In the genomic region with DNA sequence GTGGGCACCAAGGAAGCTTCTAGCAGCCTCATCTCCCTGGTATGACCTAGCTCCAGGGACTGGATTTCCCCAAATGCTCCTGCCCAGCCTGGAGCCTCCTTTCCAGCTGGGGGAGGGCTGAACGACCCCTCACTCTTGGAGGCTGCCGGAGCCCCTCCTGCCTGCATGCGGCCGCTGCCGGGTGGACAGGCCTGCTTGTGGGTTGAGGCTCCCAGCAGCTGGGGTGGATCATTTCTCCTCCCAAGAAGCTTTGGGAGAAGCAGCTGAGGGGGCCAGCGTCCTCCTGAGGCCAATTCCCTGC, we compare ENCODE assay signal across 16 cellular contexts.
DNase-seq lines count a peak whose midpoint lies in the region; TF ChIP-seq lines count a peak whose summit lies in the region.
"Had no signal": no experiment of that assay in that cellular context is flagged by ENCODE, and none has a peak within 500 bp of the region (broad histone marks: within the 10 kb centered on the region; RNA-seq: fewer than 3 reads in every experiment).

No MANE protein-coding gene starts in this region.

- TF ChIP-seq CTCF in esophagus muscularis mucosa (IDR thresholded peaks at IDR 0.05), result no peak
- peak in 1 of 3 donors; percentile 2 for TF ChIP-seq CTCF in ovary (IDR thresholded peaks at IDR 0.05)

- TF ChIP-seq POLR2A in esophagus muscularis mucosa (IDR thresholded peaks at IDR 0.05; ENCODE audit: low read depth) (no peak), ovary (IDR thresholded peaks at IDR 0.05) (no peak)

- TF ChIP-seq EP300 in esophagus muscularis mucosa (IDR thresholded peaks at IDR 0.05), result no peak
- no peak for TF ChIP-seq EP300 in ovary (IDR thresholded peaks at IDR 0.05)

- peaks cover 74% of the 10 kb centered on the region for H3K79me2 ChIP-seq in ACC112 (ENCODE audit: control insufficient read depth, insufficient read depth, low read length, unreplicated experiment)

- H3K27ac ChIP-seq in ACC112 (ENCODE audit: low read depth, low read length), result peak overlapping the region; percentile 93
- peak overlapping the region; percentile 58 to 70 (median 68) for H3K27ac ChIP-seq in esophagus muscularis mucosa (replicated peaks in 1 of 4)
- H3K27ac ChIP-seq in ovary, result peak overlapping the region; percentile 41 to 74
- H3K27ac ChIP-seq: BLaER1 treated with 17β-estradiol and CSF1 and Interleukin-3, amounts not matched to agents 10 nM and 100 nM; neutrophil had no signal

- H3K9me3 ChIP-seq in NT2/D1 (ENCODE audit: insufficient read depth, low read length) (peaks cover 5% of the 10 kb centered on the region; the same call in 1 of the 2 replicates), esophagus muscularis mucosa (no peaks in the 10 kb centered on the region), ovary (no peaks in the 10 kb centered on the region)
- H3K9me3 ChIP-seq: ascending aorta; BLaER1 treated with 17β-estradiol and CSF1 and Interleukin-3, amounts not matched to agents 10 nM and 100 nM; neutrophil had no signal

- H3K36me3 ChIP-seq in ACC112 (ENCODE audit: insufficient read depth, low read length), result no peaks in the 10 kb centered on the region; the same call in 1 of the 2 replicates
- no peaks in the 10 kb centered on the region for H3K36me3 ChIP-seq in NT2/D1 (ENCODE audit: insufficient read depth, insufficient read length, low read length)
- H3K36me3 ChIP-seq in esophagus muscularis mucosa, result no peaks in the 10 kb centered on the region
- no peaks in the 10 kb centered on the region for H3K36me3 ChIP-seq in ovary
- H3K36me3 ChIP-seq: ascending aorta, neutrophil had no signal

- peak overlapping the region; percentile 13 for H3K9ac ChIP-seq in NT2/D1 (ENCODE audit: insufficient read length, low read depth)
- H3K9ac ChIP-seq: BLaER1 treated with 17β-estradiol and CSF1 and Interleukin-3, amounts not matched to agents 10 nM and 100 nM had no signal

- H3K27me3 ChIP-seq in ACC112 (ENCODE audit: insufficient read depth, low read length), result no peaks in the 10 kb centered on the region
- H3K27me3 ChIP-seq in NT2/D1 (ENCODE audit: insufficient read depth, insufficient read length), result no peaks in the 10 kb centered on the region
- H3K27me3 ChIP-seq in esophagus muscularis mucosa, result no peaks in the 10 kb centered on the region
- H3K27me3 ChIP-seq in ovary, result no peaks in the 10 kb centered on the region
- H3K27me3 ChIP-seq: ascending aorta; BLaER1 treated with 17β-estradiol and CSF1 and Interleukin-3, amounts not matched to agents 10 nM and 100 nM; neutrophil had no signal

- DNase-seq in NT2/D1 (ENCODE audit: low read depth, low spot score) (no peak), esophagus muscularis mucosa (ENCODE audit: extremely low spot score) (no peak), ovary (no peak), NAMALWA (ENCODE audit: low spot score) (no peak), UCSD-AML1 (lab: John Stamatoyannopoulos, UW; ENCODE audit: unreplicated experiment) (no peak), NCI-H2171 treated with DMSO at 0.1 percent for 48 hours (lab: John Stamatoyannopoulos, UW) (no peak), NCI-H2107 (lab: John Stamatoyannopoulos, UW) (no peak)
- DNase-seq: DND-41; effector CD8-positive, alpha-beta T cell; MV-4-11; stimulated activated CD4-positive, alpha-beta T cell treated with anti-CD3 and anti-CD28 coated beads, Interleukin-1b, Interleukin-23, amount 100 ng/mL, for 48 hours had no signal

- WGBS in esophagus muscularis mucosa, result 73% methylated on average over 2 of the region's 6 CpGs
- 16 to 46% (median 16%) methylated on average over 6 of the region's 6 CpGs for WGBS in ovary, 3 donors

- H3K4me1 ChIP-seq in ACC112 (ENCODE audit: control insufficient read depth, insufficient read depth, low read length, unreplicated experiment) (peaks cover 62% of the 10 kb centered on the region), NT2/D1 (ENCODE audit: insufficient read depth, insufficient read length) (peaks cover 10% of the 10 kb centered on the region), esophagus muscularis mucosa (peaks cover 39 to 81% (median 70%) of the 10 kb centered on the region in 4 donors), ovary (ENCODE audit: insufficient read depth) (peaks cover 34% of the 10 kb centered on the region)
- H3K4me1 ChIP-seq: ascending aorta had no signal

- H2AFZ ChIP-seq in ACC112 (ENCODE audit: low read length, unreplicated experiment), result no peak overlapping the region

- no peak overlapping the region for H3K4me3 ChIP-seq in ACC112 (ENCODE audit: low read depth, low read length)
- H3K4me3 ChIP-seq in NT2/D1 (ENCODE audit: insufficient read length, low read depth), result no peak overlapping the region
- no peak overlapping the region for H3K4me3 ChIP-seq in esophagus muscularis mucosa
- no peak overlapping the region for H3K4me3 ChIP-seq in ovary
- H3K4me3 ChIP-seq: ascending aorta; BLaER1 treated with 17β-estradiol and CSF1 and Interleukin-3, amounts not matched to agents 10 nM and 100 nM; GM12878 had no signal

- intact Hi-C loops in esophagus muscularis mucosa (cut with DNase I) (no loop called here), ovary (cut with DNase I) (no loop called here)
